8 cellular contexts compared by ENCODE assay signal in the genomic region with DNA sequence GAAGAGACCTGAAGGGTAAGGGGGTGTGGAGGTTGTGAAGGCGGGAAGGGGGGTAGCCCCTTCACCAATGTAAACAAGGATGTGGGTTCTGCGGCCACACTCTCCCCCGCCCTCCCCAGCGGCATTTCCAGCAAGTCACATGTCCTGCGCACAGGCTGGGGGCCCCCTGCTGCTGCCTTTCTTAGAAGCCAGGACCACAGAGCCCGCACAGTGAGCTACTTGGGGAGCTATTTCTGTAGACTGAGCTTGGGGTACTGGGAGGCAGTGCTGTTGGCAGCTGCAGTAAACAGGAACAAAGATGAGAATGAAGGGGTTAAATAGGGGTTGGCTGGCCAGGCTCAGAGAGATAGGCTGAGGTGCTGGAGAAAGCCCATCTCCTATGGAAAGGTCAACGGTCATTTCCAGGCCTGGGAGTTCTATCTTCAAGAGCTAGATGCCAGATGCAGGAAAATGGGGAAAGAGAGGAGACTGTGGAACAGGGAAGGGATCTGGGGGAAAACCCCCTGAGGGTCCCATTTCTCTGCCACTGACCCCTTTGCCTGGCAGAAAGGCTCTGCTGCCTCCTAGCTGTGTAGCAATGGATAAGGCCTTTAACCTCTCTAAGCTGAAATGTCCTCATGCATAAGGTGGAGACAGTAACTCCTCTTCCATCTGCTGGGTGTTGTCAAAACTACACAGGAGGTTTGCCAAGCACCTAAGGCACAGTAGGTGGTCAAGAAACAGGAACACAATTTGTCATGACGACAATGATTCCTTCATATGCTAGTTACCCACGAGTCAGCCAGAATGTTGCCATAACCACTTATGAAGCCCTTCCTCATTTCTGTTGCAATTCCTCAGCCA. TPM values are rescaled to one million over a fixed set of nuclear protein-coding genes. Genes with fewer than 3 reads are reported as not detected.
DNase-seq lines count a peak whose midpoint lies in the region; ATAC-seq, FAIRE-seq and TF ChIP-seq lines count a peak whose summit lies in the region.

No MANE protein-coding gene starts in this region.

- H3K36me3 Mint-ChIP-seq in CD8-positive, alpha-beta T cell: peaks cover 34% of the 10 kb centered on the region

- no peak overlapping the region for H3K4ac ChIP-seq in H1 (replicated peaks; ENCODE audit: insufficient read length, low read depth, low read length)

- CTCF ChIA-PET in CD8-positive, alpha-beta T cell (lab: Charles Lee): interaction anchor here (0.7 to 3.0 kb wide), 13 partner anchors 9 to 306 kb away, joined by 3 to 11 read pairs (median 3); partner anchors contain the start of genes PIM2, PQBP1 and TIMM17B
- CTCF ChIA-PET in H1 (lab: Charles Lee; ENCODE audit: partially characterized antibody): interaction anchor here (0.6 to 3.1 kb wide), 12 partner anchors 9 to 175 kb away, joined by 3 to 20 read pairs (median 4); partner anchors contain the start of genes PQBP1 and TIMM17B

- H2AFZ ChIP-seq in H1 (ENCODE audit: low read length): no peak overlapping the region

- peak overlapping the region; percentile 82 for H3K27ac ChIP-seq in CD8-positive, alpha-beta T cell (ENCODE audit: low read depth, low read length)
- peak overlapping the region; percentile 56 for H3K27ac ChIP-seq in HUES6 (ENCODE audit: low read depth, low read length)
- H3K27ac ChIP-seq in H1 (ENCODE audit: low read depth, low read length): peak overlapping the region; percentile 68
- no peak overlapping the region for H3K27ac ChIP-seq in vagina

- peaks cover 0 to 54% of the 10 kb centered on the region in 2 experiments; a peak in 2 of 4 replicates for H3K79me2 ChIP-seq in H1 (ENCODE audit: control insufficient read depth in 1 of 2, insufficient read depth in 2 of 2, low read length in 2 of 2)

- H2BK12ac ChIP-seq in H1 (ENCODE audit: low read depth, low read length): no peak overlapping the region

- H2BK20ac ChIP-seq in H1 (ENCODE audit: low read length): no peak overlapping the region

- H2BK15ac ChIP-seq in H1 (ENCODE audit: low read length): no peak overlapping the region

- POLR2A ChIA-PET in CD8-positive, alpha-beta T cell (lab: Charles Lee): interaction anchor here (0.6 to 7.5 kb wide), 8 partner anchors 15 to 1700 kb away, joined by 3 to 67 read pairs (median 11); partner anchors contain the start of genes OTUD5, PIM2, PQBP1 and SLC35A2
- POLR2A ChIA-PET in H1 (lab: Charles Lee; ENCODE audit: partially characterized antibody): interaction anchor here (1.0 to 21.5 kb wide), 8 partner anchors 11 to 110 kb away, joined by 3 to 572 read pairs (median 4); partner anchors contain the start of genes OTUD5, PIM2, PQBP1 and SLC35A2

- no peaks in the 10 kb centered on the region for H3K9me3 Mint-ChIP-seq in CD8-positive, alpha-beta T cell

- H2BK5ac ChIP-seq in H1 (ENCODE audit: low read depth, low read length): no peak overlapping the region; the same call in 1 of the 2 replicates

- peak; percentile 67 for ATAC-seq in CD8-positive, alpha-beta T cell
- ATAC-seq in GM21367 (IDR thresholded peaks at IDR 0.05; ENCODE audit: unreplicated experiment): peak; percentile 51

- no peak overlapping the region for H3K14ac ChIP-seq in H1 (ENCODE audit: insufficient read length)

- peaks cover 76% of the 10 kb centered on the region for H3K4me1 Mint-ChIP-seq in CD8-positive, alpha-beta T cell (ENCODE audit: low read depth)

- no peaks in the 10 kb centered on the region for H3K9me3 ChIP-seq in CD8-positive, alpha-beta T cell (ENCODE audit: low read length)
- H3K9me3 ChIP-seq in HUES6 (ENCODE audit: control insufficient read depth, insufficient read depth, low read depth, low read length): peaks cover 4% of the 10 kb centered on the region; the same call in 1 of the 2 replicates
- no peaks in the 10 kb centered on the region for H3K9me3 ChIP-seq in H1 (ENCODE audit: insufficient read depth in 2 of 2, low read depth in 1 of 2, low read length in 1 of 2)
- H3K9me3 ChIP-seq in vagina: no peaks in the 10 kb centered on the region

- H3K23ac ChIP-seq in H1 (ENCODE audit: insufficient read length): no peak overlapping the region

- 20% methylated on average over 9 of the region's 9 CpGs; no CpG with 5 or more reads in 1 of the 2 experiments for WGBS in H1 (ENCODE audit: extremely low coverage in 1 of 2, insufficient coverage in 1 of 2, insufficient read length in 1 of 2, insufficient replicate concordance in 2 of 2, low coverage in 1 of 2, low lambda C conversion rate in 2 of 2, missing lambda C conversion rate in 1 of 2), 2 experiments

- no peak overlapping the region for H2AK5ac ChIP-seq in H1 (ENCODE audit: low read depth, low read length)

- no peaks in the 10 kb centered on the region for H3K79me1 ChIP-seq in H1 (ENCODE audit: low read depth, low read length)

- peak overlapping the region; percentile 3 to 47; a peak in 3 of 4 replicates for H3K4me2 ChIP-seq in H1 (ENCODE audit: insufficient read depth in 1 of 2, low read depth in 2 of 2, low read length in 2 of 2)

- FAIRE-seq in H1 (lab: Jason Lieb, UNC): peak; percentile 95

- peak overlapping the region; percentile 16 for H4K5ac ChIP-seq in H1 (ENCODE audit: insufficient read length, low read depth, low read length)

- H3K4me1 ChIP-seq in CD8-positive, alpha-beta T cell (ENCODE audit: insufficient read depth, low read length): peaks cover 81% of the 10 kb centered on the region
- H3K4me1 ChIP-seq in HUES6 (ENCODE audit: control insufficient read depth, insufficient read depth, low read length) (peaks cover 32% of the 10 kb centered on the region), H1 (replicated peaks in 1 of 4; ENCODE audit: control insufficient read depth in 3 of 4, insufficient read depth in 4 of 4, low read length in 3 of 4) (peaks cover 0 to 12% (median 3%) of the 10 kb centered on the region in 4 experiments; a peak in 6 of 7 replicates), vagina (peaks cover 21% of the 10 kb centered on the region)

- peak; percentile 74 to 82 for TF ChIP-seq RAD21 in H1 (IDR thresholded peaks at IDR 0.05 in 1 of 2, conservative IDR thresholded peaks at IDR 0.05 in 1 of 2; ENCODE audit: low read depth in 2 of 2, low read length in 2 of 2)

- TF ChIP-seq POLR2A in H1 (IDR thresholded peaks at IDR 0.05; ENCODE audit: control extremely low read depth in 1 of 2, low read depth in 2 of 2, low read length in 2 of 2): no peak; a peak in 1 of 3 replicates
- TF ChIP-seq POLR2A in vagina (IDR thresholded peaks at IDR 0.05): no peak

- H3K4me3 Mint-ChIP-seq in CD8-positive, alpha-beta T cell: peak overlapping the region; percentile 83

- no peaks in the 10 kb centered on the region for H3K27me3 Mint-ChIP-seq in CD8-positive, alpha-beta T cell (ENCODE audit: low read depth)

- no peak overlapping the region for H4K8ac ChIP-seq in H1 (ENCODE audit: extremely low read depth, insufficient read depth, low read length)

- TF ChIP-seq EP300 in H1 (IDR thresholded peaks at IDR 0.05; ENCODE audit: borderline replicate concordance in 1 of 2, low read depth in 2 of 2, low read length in 2 of 2): no peak

- no peak overlapping the region for H2BK120ac ChIP-seq in H1 (replicated peaks; ENCODE audit: low read depth, low read length)

- no peak overlapping the region for H4K91ac ChIP-seq in H1 (replicated peaks; ENCODE audit: insufficient read length, low read length)

- intact Hi-C loops in CD8-positive, alpha-beta T cell (cut with DNase I, micrococcal nuclease): loop anchor here (1.0 to 5.0 kb wide), 4 partner anchors 18 to 135 kb away; partner anchors contain the start of genes HDAC6 (in 1 of the 2), PIM2 (in 1 of the 2), PQBP1 (in 1 of the 2) and TIMM17B (in 1 of the 2)
- intact Hi-C loops in vagina (cut with DNase I): no loop called here

- peak overlapping the region; percentile 45 for H3K4me3 ChIP-seq in CD8-positive, alpha-beta T cell (ENCODE audit: low read depth, low read length)
- H3K4me3 ChIP-seq in HUES6 (ENCODE audit: low read depth, low read length) (peak overlapping the region; percentile 8; the same call in 1 of the 2 replicates), H1 (ENCODE audit: extremely low read depth in 1 of 4, insufficient read depth in 2 of 4, low read depth in 3 of 4, low read length in 4 of 4) (peak overlapping the region in 1 of 4 experiments; percentile 42; a peak in 2 of 8 replicates), retinal pigment epithelial cell (ENCODE audit: low read length) (no peak overlapping the region), vagina (no peak overlapping the region)

- peak; percentile 79 to 95 (median 86) for DNase-seq in CD8-positive, alpha-beta T cell
- peak; percentile 82 for DNase-seq in activated CD4-positive, alpha-beta T cell treated with anti-CD3 and anti-CD28 coated beads, Interleukin-2, amount 50 U/mL, for 1 hour
- DNase-seq in H1 (ENCODE audit: low read depth in 1 of 2, low spot score in 2 of 2) (peak in 1 of 2 experiments; percentile 52), retinal pigment epithelial cell (ENCODE audit: low read depth) (no peak), HK-2 (ENCODE audit: unreplicated experiment) (no peak), vagina (ENCODE audit: extremely low spot score in 2 of 2) (no peak)

- no peaks in the 10 kb centered on the region for H3K36me3 ChIP-seq in CD8-positive, alpha-beta T cell (ENCODE audit: insufficient read depth, low read length)
- H3K36me3 ChIP-seq in HUES6 (ENCODE audit: control insufficient read depth, insufficient read depth, low read length) (peaks cover 59% of the 10 kb centered on the region), H1 (ENCODE audit: control insufficient read depth in 2 of 4, insufficient read depth in 4 of 4, low read length in 3 of 4) (peaks cover 0 to 18% (median 7%) of the 10 kb centered on the region in 4 experiments; a peak in 6 of 8 replicates), vagina (peaks cover 0 to 14% of the 10 kb centered on the region in 2 donors)

- peaks cover 0 to 2% of the 10 kb centered on the region in 2 experiments for H4K20me1 ChIP-seq in H1 (replicated peaks in 1 of 2; ENCODE audit: control insufficient read depth in 1 of 2, insufficient read depth in 2 of 2, low read length in 2 of 2)

- no peaks in the 10 kb centered on the region; the same call in 1 of the 2 replicates for H3K23me2 ChIP-seq in H1 (ENCODE audit: low read depth, low read length)

- no peaks in the 10 kb centered on the region for H3K27me3 ChIP-seq in CD8-positive, alpha-beta T cell (ENCODE audit: insufficient read depth, low read length)
- H3K27me3 ChIP-seq in HUES6 (ENCODE audit: control insufficient read depth, insufficient read depth, low read length) (no peaks in the 10 kb centered on the region), H1 (replicated peaks in 1 of 4; ENCODE audit: control insufficient read depth in 3 of 4, extremely low read depth in 1 of 4, insufficient read depth in 3 of 4, low read length in 3 of 4) (no peaks in the 10 kb centered on the region), vagina (no peaks in the 10 kb centered on the region)

- H3K9ac ChIP-seq in HUES6 (ENCODE audit: low read length) (peak overlapping the region; percentile 24), H1 (replicated peaks in 1 of 4; ENCODE audit: extremely low read depth in 1 of 4, low read depth in 3 of 4, low read length in 3 of 4) (no peak overlapping the region)

- peak overlapping the region; percentile 99 for H3K27ac Mint-ChIP-seq in CD8-positive, alpha-beta T cell

- TF ChIP-seq CTCF in CD8-positive, alpha-beta T cell (IDR thresholded peaks at IDR 0.05): no peak
- TF ChIP-seq CTCF in H1 (IDR thresholded peaks at IDR 0.05; ENCODE audit: control extremely low read depth in 1 of 3, insufficient read depth in 1 of 3, low read depth in 1 of 3, low read length in 3 of 3) (peak; percentile 27 to 79 (median 77)), retinal pigment epithelial cell (conservative IDR thresholded peaks at IDR 0.05; ENCODE audit: low read depth, low read length) (peak; percentile 9), vagina (IDR thresholded peaks at IDR 0.05) (no peak)

- H3K18ac ChIP-seq in H1 (ENCODE audit: extremely low read depth, low read length): no peak overlapping the region

- H3K56ac ChIP-seq in H1 (replicated peaks; ENCODE audit: insufficient read length, low read depth, low read length): no peak overlapping the region

RNA-seq across cellular contexts. Expression of gene PIM2, which starts 18.5 kb away (rescaled TPM):
- total RNA-seq in CD8-positive, alpha-beta T cell: 100 to 1,000 TPM; 212 to 218 TPM
- 180 and 190 TPM in 2 replicates for total RNA-seq in H1 (2021; fragmentation: NEBNext Ultra II Directional; extraction: Animal tissue kit (Norgen Biotek cat#: 25700))
- polyA plus RNA-seq in H1 (2011; rRNA removed): 203 and 257 TPM in 2 replicates
- 177 TPM for polyA plus RNA-seq in H1 (2011; cell fraction: cytosol; rRNA removed)
- polyA plus RNA-seq in H1 (2011; cell fraction: nucleus; rRNA removed): 225 TPM
- polyA plus RNA-seq in H1 (2012, experiment 1 of 2): 134 to 160 TPM (median 142 TPM) in 4 replicates
- polyA plus RNA-seq in H1 (2012, experiment 2 of 2): 156 TPM
- polyA plus RNA-seq in H1 (2013, experiment 1 of 2): 184 TPM
- 162 TPM for polyA plus RNA-seq in H1 (2013, experiment 2 of 2)
- 137 and 189 TPM in 2 replicates for polyA minus RNA-seq in H1 (2011; rRNA and poly(A)+ RNA removed)
- 77.9 TPM for polyA minus RNA-seq in H1 (2011; cell fraction: cytosol; rRNA and poly(A)+ RNA removed)
- 103 TPM for polyA minus RNA-seq in H1 (2011; cell fraction: nucleus; rRNA and poly(A)+ RNA removed)
- total RNA-seq in vagina: 11.5 TPM

RNA-seq across cellular contexts. Expression of gene OTUD5, which starts 20.1 kb away (rescaled TPM):
- total RNA-seq in CD8-positive, alpha-beta T cell: 100 to 1,000 TPM; 109 to 113 TPM
- 50.0 and 53.5 TPM in 2 replicates for total RNA-seq in H1 (2021; fragmentation: NEBNext Ultra II Directional; extraction: Animal tissue kit (Norgen Biotek cat#: 25700))
- 46.3 and 60.4 TPM in 2 replicates for polyA plus RNA-seq in H1 (2011; rRNA removed)
- 68.8 TPM for polyA plus RNA-seq in H1 (2011; cell fraction: cytosol; rRNA removed)
- 194 TPM for polyA plus RNA-seq in H1 (2011; cell fraction: nucleus; rRNA removed)
- polyA plus RNA-seq in H1 (2012, experiment 1 of 2): 54.1 to 62.5 TPM (median 56.8 TPM) in 4 replicates
- 34.1 TPM for polyA plus RNA-seq in H1 (2012, experiment 2 of 2)
- polyA plus RNA-seq in H1 (2013, experiment 1 of 2): 46.5 TPM
- polyA plus RNA-seq in H1 (2013, experiment 2 of 2): 43.2 TPM
- polyA minus RNA-seq in H1 (2011; rRNA and poly(A)+ RNA removed): 71.4 and 82.5 TPM in 2 replicates
- polyA minus RNA-seq in H1 (2011; cell fraction: cytosol; rRNA and poly(A)+ RNA removed): 27.0 TPM
- polyA minus RNA-seq in H1 (2011; cell fraction: nucleus; rRNA and poly(A)+ RNA removed): 49.3 TPM
- total RNA-seq in vagina: 44.7 TPM

RNA-seq across cellular contexts. Expression of gene SLC35A2, which starts 25.8 kb away (rescaled TPM):
- 10 to 100 TPM; 14.6 to 16.6 TPM for total RNA-seq in CD8-positive, alpha-beta T cell
- total RNA-seq in H1 (2021; fragmentation: NEBNext Ultra II Directional; extraction: Animal tissue kit (Norgen Biotek cat#: 25700)): 20.4 and 21.4 TPM in 2 replicates
- polyA plus RNA-seq in H1 (2011; rRNA removed): 48.3 and 52.1 TPM in 2 replicates
- polyA plus RNA-seq in H1 (2011; cell fraction: cytosol; rRNA removed): 28.7 TPM
- polyA plus RNA-seq in H1 (2011; cell fraction: nucleus; rRNA removed): 47.9 TPM
- polyA plus RNA-seq in H1 (2012, experiment 1 of 2): 16.1 to 23.4 TPM (median 21.7 TPM) in 4 replicates
- polyA plus RNA-seq in H1 (2012, experiment 2 of 2): 18.4 TPM
- 24.6 TPM for polyA plus RNA-seq in H1 (2013, experiment 1 of 2)
- polyA plus RNA-seq in H1 (2013, experiment 2 of 2): 26.8 TPM
- 39.4 and 40.0 TPM in 2 replicates for polyA minus RNA-seq in H1 (2011; rRNA and poly(A)+ RNA removed)
- 14.3 TPM for polyA minus RNA-seq in H1 (2011; cell fraction: cytosol; rRNA and poly(A)+ RNA removed)
- polyA minus RNA-seq in H1 (2011; cell fraction: nucleus; rRNA and poly(A)+ RNA removed): 9.2 TPM
- 7.1 TPM for total RNA-seq in vagina

RNA-seq across cellular contexts. Expression of gene KCND1, which starts 34.4 kb away (rescaled TPM):
- total RNA-seq in CD8-positive, alpha-beta T cell: 1 to 10 TPM; 1.2 to 3.0 TPM
- total RNA-seq in H1 (2021; fragmentation: NEBNext Ultra II Directional; extraction: Animal tissue kit (Norgen Biotek cat#: 25700)): 4.8 and 6.8 TPM in 2 replicates
- 3.1 and 4.5 TPM in 2 replicates for polyA plus RNA-seq in H1 (2011; rRNA removed)
- 2.0 TPM for polyA plus RNA-seq in H1 (2011; cell fraction: cytosol; rRNA removed)
- 5.5 TPM for polyA plus RNA-seq in H1 (2011; cell fraction: nucleus; rRNA removed)
- 4.5 to 7.4 TPM (median 5.7 TPM) in 4 replicates for polyA plus RNA-seq in H1 (2012, experiment 1 of 2)
- polyA plus RNA-seq in H1 (2012, experiment 2 of 2): 3.9 TPM
- polyA plus RNA-seq in H1 (2013, experiment 1 of 2): 5.2 TPM
- 5.2 TPM for polyA plus RNA-seq in H1 (2013, experiment 2 of 2)
- polyA minus RNA-seq in H1 (2011; rRNA and poly(A)+ RNA removed): 2.8 and 3.0 TPM in 2 replicates
- 2.5 TPM for polyA minus RNA-seq in H1 (2011; cell fraction: cytosol; rRNA and poly(A)+ RNA removed)
- 3.2 TPM for polyA minus RNA-seq in H1 (2011; cell fraction: nucleus; rRNA and poly(A)+ RNA removed)
- total RNA-seq in vagina: 2.0 TPM

RNA-seq across cellular contexts. Expression of gene PQBP1, which starts 39.6 kb away (rescaled TPM):
- 10 to 100 TPM; 79.9 to 82.1 TPM for total RNA-seq in CD8-positive, alpha-beta T cell
- 95.9 and 101 TPM in 2 replicates for total RNA-seq in H1 (2021; fragmentation: NEBNext Ultra II Directional; extraction: Animal tissue kit (Norgen Biotek cat#: 25700))
- polyA plus RNA-seq in H1 (2011; rRNA removed): 91.7 and 124 TPM in 2 replicates
- polyA plus RNA-seq in H1 (2011; cell fraction: cytosol; rRNA removed): 134 TPM
- polyA plus RNA-seq in H1 (2011; cell fraction: nucleus; rRNA removed): 114 TPM
- 104 to 130 TPM (median 119 TPM) in 4 replicates for polyA plus RNA-seq in H1 (2012, experiment 1 of 2)
- polyA plus RNA-seq in H1 (2012, experiment 2 of 2): 122 TPM
- polyA plus RNA-seq in H1 (2013, experiment 1 of 2): 71.1 TPM
- 69.8 TPM for polyA plus RNA-seq in H1 (2013, experiment 2 of 2)
- polyA minus RNA-seq in H1 (2011; rRNA and poly(A)+ RNA removed): 57.3 and 71.7 TPM in 2 replicates
- 63.3 TPM for polyA minus RNA-seq in H1 (2011; cell fraction: cytosol; rRNA and poly(A)+ RNA removed)
- 23.9 TPM for polyA minus RNA-seq in H1 (2011; cell fraction: nucleus; rRNA and poly(A)+ RNA removed)
- 67.5 TPM for total RNA-seq in vagina

Comparison
In these comparisons a context has a peak if more than half of its experiments do, and no peak if none do; other contexts are left out.
1. DNase-seq: peak in CD8-positive, alpha-beta T cell (7 of 7) and activated CD4-positive, alpha-beta T cell treated with anti-CD3 and anti-CD28 coated beads, Interleukin-2, amount 50 U/mL, for 1 hour (single experiment); none in retinal pigment epithelial cell (single experiment), HK-2 (single experiment) and vagina (0 of 2).
2. H3K4me3 ChIP-seq: peak in CD8-positive, alpha-beta T cell (single experiment) and HUES6 (single experiment); none in retinal pigment epithelial cell (single experiment) and vagina (0 of 2).
3. CTCF ChIP-seq: peak in H1 (3 of 3) and retinal pigment epithelial cell (single experiment); none in CD8-positive, alpha-beta T cell (single experiment) and vagina (0 of 3).
4. RNA of gene PIM2, which starts 18.5 kb away (total RNA-seq): 212 to 218 TPM in CD8-positive, alpha-beta T cell and 180 to 190 TPM in H1; 11.5 TPM in vagina (single experiment); every median in the first group is over 10 times any median in the second.